ENCODE assay signal across 12 cellular contexts in the genomic region with DNA sequence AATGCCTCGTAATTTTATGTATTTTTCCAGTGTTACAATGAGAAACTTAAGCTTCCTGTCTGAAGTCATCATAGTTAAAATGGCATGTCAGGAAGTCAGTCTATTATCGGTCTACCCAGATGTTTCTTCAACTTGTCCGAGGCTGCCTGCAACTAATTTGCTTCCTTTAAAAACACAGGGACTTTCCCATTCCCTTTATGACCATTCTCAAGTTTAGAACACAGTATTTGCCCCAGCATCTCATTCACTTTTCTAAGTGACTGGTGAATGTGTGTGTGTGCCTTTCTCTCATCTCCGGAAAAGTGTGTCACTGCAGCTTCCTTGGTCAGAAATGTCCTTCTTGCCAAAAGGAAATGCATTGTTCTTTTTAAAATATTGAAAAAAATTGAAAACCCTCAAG.
DNase-seq lines count a peak whose midpoint lies in the region; ATAC-seq and TF ChIP-seq lines count a peak whose summit lies in the region.
"Had no signal": no experiment of that assay in that cellular context is flagged by ENCODE, and none has a peak within 500 bp of the region (broad histone marks: within the 10 kb centered on the region; RNA-seq: fewer than 3 reads in every experiment).

No MANE protein-coding gene starts in this region.

- peaks cover 5% of the 10 kb centered on the region; the same call in 1 of the 2 replicates for H3K36me3 ChIP-seq in DOHH2 (ENCODE audit: control insufficient read depth, low read length)
- H3K36me3 ChIP-seq: SJSA1 had no signal

- peak; percentile 38 for ATAC-seq in GM19043 (IDR thresholded peaks at IDR 0.05; ENCODE audit: low read depth, unreplicated experiment)
- ATAC-seq in HG03442 (IDR thresholded peaks at IDR 0.05; ENCODE audit: unreplicated experiment), result peak; percentile 51

- H3K9me3 ChIP-seq in DOHH2 (ENCODE audit: control insufficient read depth, insufficient read depth, low read length), result no peaks in the 10 kb centered on the region
- H3K9me3 ChIP-seq: SJSA1, testis had no signal

- no peaks in the 10 kb centered on the region for H3K9me2 ChIP-seq in DOHH2 (replicated peaks; ENCODE audit: control insufficient read depth, low read length)

- TF ChIP-seq CTCF in DOHH2 (IDR thresholded peaks at IDR 0.05; ENCODE audit: low read depth, low read length, poor library complexity, severe bottlenecking), result no peak

- H3K4me2 ChIP-seq in DOHH2 (ENCODE audit: low read length), result peak overlapping the region; percentile 54

- DNase-seq in dermis microvascular lymphatic vessel endothelial cell (ENCODE audit: low read depth in 2 of 2) (peak; percentile 57 to 98), NCI-H1048 (lab: John Stamatoyannopoulos, UW) (no peak), C1 segment of cervical spinal cord (lab: John Stamatoyannopoulos, UW) (no peak), superior temporal gyrus (ENCODE audit: extremely low spot score) (no peak), NCI-H69 (lab: John Stamatoyannopoulos, UW) (no peak)
- DNase-seq: cortex of kidney, NCI-H2107, testis had no signal

- H4K20me1 ChIP-seq in DOHH2 (ENCODE audit: control insufficient read depth, insufficient read depth, low read depth, low read length), result no peaks in the 10 kb centered on the region

- H3K27me3 ChIP-seq in DOHH2 (ENCODE audit: control insufficient read depth, low read length), result no peaks in the 10 kb centered on the region
- H3K27me3 ChIP-seq: SJSA1, testis had no signal

- H3K79me2 ChIP-seq in DOHH2 (ENCODE audit: control insufficient read depth, low read length), result no peaks in the 10 kb centered on the region

- peaks cover 16% of the 10 kb centered on the region for H3F3A ChIP-seq in DOHH2 (ENCODE audit: control insufficient read depth, insufficient read depth)

- peaks cover 79% of the 10 kb centered on the region for H3K4me1 ChIP-seq in DOHH2 (ENCODE audit: control insufficient read depth, low read length)
- H3K4me1 ChIP-seq: SJSA1, testis had no signal

- peak overlapping the region; percentile 36 for H3K4me3 ChIP-seq in DOHH2 (ENCODE audit: low read length)
- H3K4me3 ChIP-seq: SJSA1, testis had no signal

- H3K27ac ChIP-seq in DOHH2 (ENCODE audit: low read depth, low read length), result peak overlapping the region; percentile 34; the same call in 1 of the 2 replicates
- H3K27ac ChIP-seq: SJSA1, testis had no signal

Comparison
In these comparisons a context has a peak if more than half of its experiments do, and no peak if none do; other contexts are left out.
1. DNase-seq: peak in dermis microvascular lymphatic vessel endothelial cell (2 of 2); none in NCI-H1048 (single experiment), C1 segment of cervical spinal cord (0 of 14), superior temporal gyrus (single experiment) and NCI-H69 (single experiment).